11 cellular contexts compared by ENCODE assay signal in genomic region chr11:113162590-113162961, GRCh38.
DNase-seq lines count a peak whose midpoint lies in the region; ATAC-seq, FAIRE-seq and TF ChIP-seq lines count a peak whose summit lies in the region.
"Had no signal": no experiment of that assay in that cellular context is flagged by ENCODE, and none has a peak within 500 bp of the region (broad histone marks: within the 10 kb centered on the region; RNA-seq: fewer than 3 reads in every experiment).

No MANE protein-coding gene starts in this region.

- H3K36me3 ChIP-seq in K562 (ENCODE audit: control insufficient read depth, insufficient read depth, low read length): no peaks in the 10 kb centered on the region

- peaks cover 2% of the 10 kb centered on the region for H3K27me3 Mint-ChIP-seq in activated CD8-positive, alpha-beta T cell treated with anti-CD3 and anti-CD28 coated beads for 36 hours

- no peaks in the 10 kb centered on the region for H3K9me3 Mint-ChIP-seq in activated CD8-positive, alpha-beta T cell treated with anti-CD3 and anti-CD28 coated beads for 36 hours

- TF ChIP-seq CTCF in 22Rv1 (IDR thresholded peaks at IDR 0.05) (peak; percentile 22; the same call in 1 of the 2 replicates), K562 (IDR thresholded peaks at IDR 0.05 in 2 of 3, conservative IDR thresholded peaks at IDR 0.05 in 1 of 3; ENCODE audit: insufficient read depth in 2 of 3, low read depth in 1 of 3, low read length in 3 of 3) (peak in 2 of 3 experiments; percentile 20 to 26; a peak in 1 of 6 replicates)
- no peak for TF ChIP-seq CTCF in activated CD8-positive, alpha-beta T cell treated with anti-CD3 and anti-CD28 coated beads for 36 hours (IDR thresholded peaks at IDR 0.05)

- CTCF ChIA-PET in K562 (lab: Yijun Ruan, JAX; ENCODE audit: low intra/inter-chr PET ratio): interaction anchor here (0.6 kb wide), 1 partner anchor 127 kb away, joined by 3 read pairs; no protein-coding TSS in a partner anchor
- CTCF ChIA-PET in activated CD8-positive, alpha-beta T cell treated with anti-CD3 and anti-CD28 coated beads for 36 hours (lab: Charles Lee): no interaction called here

- 1% methylated on average over 10 of the region's 10 CpGs for WGBS in K562 (ENCODE audit: insufficient coverage, low coverage, missing lambda C conversion rate)

- in situ Hi-C loops in K562 (cut with MboI): no loop called here

- no peaks in the 10 kb centered on the region for H3K4me1 Mint-ChIP-seq in activated CD8-positive, alpha-beta T cell treated with anti-CD3 and anti-CD28 coated beads for 36 hours (ENCODE audit: low read depth)

- no peak overlapping the region for H3K27ac Mint-ChIP-seq in activated CD8-positive, alpha-beta T cell treated with anti-CD3 and anti-CD28 coated beads for 36 hours

- H3K27me3 ChIP-seq in K562 (ENCODE audit: control insufficient read depth in 2 of 2, insufficient read depth in 2 of 2, low read length in 2 of 2): peaks cover 7 to 8% of the 10 kb centered on the region in 2 experiments; a peak in 4 of 5 replicates

- H3K79me2 ChIP-seq in K562 (ENCODE audit: control insufficient read depth, insufficient read depth, low read length): no peaks in the 10 kb centered on the region

- no peak overlapping the region for H3K27ac ChIP-seq in 22Rv1
- H3K27ac ChIP-seq in K562 (ENCODE audit: extremely low read depth, low read depth, low read length): no peak overlapping the region
- H3K27ac ChIP-seq: HL-60 had no signal

- H2AFZ ChIP-seq in K562 (ENCODE audit: low read depth, low read length): no peak overlapping the region

- no peak for FAIRE-seq in K562 (lab: Jason Lieb, UNC)
- FAIRE-seq: GM12891 had no signal

- POLR2A ChIA-PET in K562 (lab: Yijun Ruan, JAX): interaction anchor here (0.6 kb wide), 1 partner anchor 30 kb away, joined by 4 read pairs; no protein-coding TSS in a partner anchor
- POLR2A ChIA-PET in activated CD8-positive, alpha-beta T cell treated with anti-CD3 and anti-CD28 coated beads for 36 hours (lab: Charles Lee): no interaction called here

- H3K4me3 ChIP-seq in K562: no peak overlapping the region

- DNase-seq in NCI-H1930 (lab: John Stamatoyannopoulos, UW): peak; percentile 54 to 69
- DNase-seq in K562 (ENCODE audit: extremely low read depth in 1 of 4, low spot score in 3 of 4): peak in 3 of 4 experiments; percentile 9 to 16 (median 12)
- peak; percentile 90 for DNase-seq in medulla oblongata (ENCODE audit: extremely low spot score)
- no peak for DNase-seq in CD1c-positive myeloid dendritic cell (ENCODE audit: extremely low spot score)
- DNase-seq in stimulated activated CD4-positive, alpha-beta T cell treated with anti-CD3 and anti-CD28 coated beads, Interleukin-2, amount 100 ng/mL, for 24 hours: no peak
- DNase-seq in activated CD8-positive, alpha-beta T cell treated with anti-CD3 and anti-CD28 coated beads for 36 hours: no peak
- DNase-seq: activated CD4-positive, alpha-beta T cell treated with anti-CD3 and anti-CD28 coated beads, Interleukin-2, amount 50 U/mL, for 1 hour had no signal

- no peak for TF ChIP-seq EP300 in K562 (IDR thresholded peaks at IDR 0.05; ENCODE audit: low read length)

- no peaks in the 10 kb centered on the region for H3K4me1 ChIP-seq in K562 (replicated peaks in 1 of 2; ENCODE audit: control insufficient read depth in 2 of 2, insufficient read depth in 2 of 2, low read length in 2 of 2)

- no peaks in the 10 kb centered on the region for H3K36me3 Mint-ChIP-seq in activated CD8-positive, alpha-beta T cell treated with anti-CD3 and anti-CD28 coated beads for 36 hours (ENCODE audit: low read depth)

- BruUV-seq in K562 (replicated peaks; lab: Mats Ljungman, UMichigan): no TSS peak

- no peaks in the 10 kb centered on the region for H3K9me3 ChIP-seq in K562 (replicated peaks; ENCODE audit: control insufficient read depth, insufficient read depth, low read depth, low read length)

- no peak overlapping the region for H3K4me3 Mint-ChIP-seq in activated CD8-positive, alpha-beta T cell treated with anti-CD3 and anti-CD28 coated beads for 36 hours

- intact Hi-C loops in K562 (cut with micrococcal nuclease): no loop called here
- intact Hi-C loops in activated CD8-positive, alpha-beta T cell treated with anti-CD3 and anti-CD28 coated beads for 36 hours (cut with micrococcal nuclease): no loop called here

- no peak overlapping the region for H3K9ac ChIP-seq in K562 (ENCODE audit: insufficient read depth in 1 of 2, low read depth in 2 of 2, low read length in 2 of 2)

- no peak; a peak in 1 of 4 replicates for TF ChIP-seq RAD21 in K562 (CRISPR knock-in tag; conservative IDR thresholded peaks at IDR 0.05 in 1 of 2, IDR thresholded peaks at IDR 0.05 in 1 of 2)

- H3K4me2 ChIP-seq in K562 (ENCODE audit: insufficient read depth, low read length): no peak overlapping the region

- ATAC-seq in K562 (peak; percentile 32; the same call in 1 of the 3 replicates), GM21360 (IDR thresholded peaks at IDR 0.05; ENCODE audit: unreplicated experiment) (no peak)
- no peak for ATAC-seq in activated CD8-positive, alpha-beta T cell treated with anti-CD3 and anti-CD28 coated beads for 36 hours

- no peaks in the 10 kb centered on the region for H4K20me1 ChIP-seq in K562 (replicated peaks; ENCODE audit: control insufficient read depth, insufficient read depth, low read length)

- H3K9me1 ChIP-seq in K562 (ENCODE audit: control insufficient read depth, insufficient read depth, low read length): no peaks in the 10 kb centered on the region

- TF ChIP-seq POLR2A in K562 (conservative IDR thresholded peaks at IDR 0.05): no peak

TF ChIP-seq in K562, 482 proteins besides CTCF, POLR2A, EP300 and RAD21:
- no peak for TF ChIP-seq OTX1 (CRISPR knock-in tag; IDR thresholded peaks at IDR 0.05)

Comparison
In these comparisons a context has a peak if more than half of its experiments do, and no peak if none do; other contexts are left out.
1. DNase-seq: peak in NCI-H1930 (2 of 2), K562 (3 of 4) and medulla oblongata (single experiment); none in CD1c-positive myeloid dendritic cell (single experiment), stimulated activated CD4-positive, alpha-beta T cell treated with anti-CD3 and anti-CD28 coated beads, Interleukin-2, amount 100 ng/mL, for 24 hours (0 of 2) and activated CD8-positive, alpha-beta T cell treated with anti-CD3 and anti-CD28 coated beads for 36 hours (single experiment).